ENCODE assay signal across 8 cellular contexts in genomic region chr17:81097134-81097942, GRCh38.
DNase-seq lines count a peak whose midpoint lies in the region; ATAC-seq and TF ChIP-seq lines count a peak whose summit lies in the region.

No MANE protein-coding gene starts in this region.

- H4K8ac ChIP-seq in trophoblast cell (ENCODE audit: low read depth, low read length) = peak overlapping the region; percentile 64

- POLR2A ChIA-PET in GM10248 (lab: Yijun Ruan, JAX) = no interaction called here

- no peaks in the 10 kb centered on the region for H3K36me3 Mint-ChIP-seq in glutamatergic neuron (ENCODE audit: unreplicated experiment)

- CTCF ChIA-PET in GM10248 (lab: Yijun Ruan, JAX) = interaction anchor here (0.8 to 2.9 kb wide), 8 partner anchors 9 to 126 kb away, joined by 3 to 11 read pairs (median 3); partner anchors contain the start of gene CEP131

- ATAC-seq in HG03521 (IDR thresholded peaks at IDR 0.05; ENCODE audit: unreplicated experiment) (no peak), GM21723 (IDR thresholded peaks at IDR 0.05; ENCODE audit: unreplicated experiment) (no peak)

- H2BK12ac ChIP-seq in trophoblast cell (ENCODE audit: low read length) = peak overlapping the region; percentile 68

- H3K14ac ChIP-seq in trophoblast cell (ENCODE audit: low read length) = peak overlapping the region; percentile 72

- H4K12ac ChIP-seq in trophoblast cell (ENCODE audit: low read depth, low read length) = peak overlapping the region; percentile 59

- H3K4me3 ChIP-seq in trophoblast cell (ENCODE audit: low read depth, low read length) = no peak overlapping the region
- peak overlapping the region in 1 of 4 donors; percentile 24 for H3K4me3 ChIP-seq in tibial nerve

- H2AK5ac ChIP-seq in trophoblast cell (ENCODE audit: low read length) = peak overlapping the region; percentile 61

- peak in 1 of 2 donors; percentile 79 for TF ChIP-seq EP300 in tibial nerve (IDR thresholded peaks at IDR 0.05)

- H3K4me1 ChIP-seq in trophoblast cell (ENCODE audit: control insufficient read depth in 1 of 2, insufficient read depth in 2 of 2, low read length in 2 of 2) = peaks cover 37 to 39% of the 10 kb centered on the region in 2 experiments
- peaks cover 0 to 81% (median 51%) of the 10 kb centered on the region in 4 donors for H3K4me1 ChIP-seq in tibial nerve

- peaks cover 14% of the 10 kb centered on the region for H3K79me1 ChIP-seq in trophoblast cell (ENCODE audit: low read length)

- peak overlapping the region; percentile 73 for H4K91ac ChIP-seq in trophoblast cell (ENCODE audit: low read depth, low read length)

- TF ChIP-seq POLR2A in tibial nerve (IDR thresholded peaks at IDR 0.05) = peak in 1 of 2 donors; percentile 45

- peak overlapping the region; percentile 48 for H3K27ac Mint-ChIP-seq in glutamatergic neuron (ENCODE audit: unreplicated experiment)

- H3K36me3 ChIP-seq in trophoblast cell (ENCODE audit: control insufficient read depth in 1 of 2, insufficient read depth in 2 of 2, low read length in 2 of 2) = peaks cover 31 to 34% of the 10 kb centered on the region in 2 experiments
- H3K36me3 ChIP-seq in tibial nerve = peaks cover 0 to 24% (median 0%) of the 10 kb centered on the region in 3 donors

- no peak overlapping the region for H3K4me3 Mint-ChIP-seq in glutamatergic neuron (ENCODE audit: unreplicated experiment)

- DNase-seq in GM10248 (ENCODE audit: extremely low spot score) (peak; percentile 65), glutamatergic neuron (peak; percentile 68), trophoblast cell (peak; percentile 52 to 70), tibial nerve (ENCODE audit: low spot score in 2 of 2) (peak; percentile 83 to 87)
- peak; percentile 61 for DNase-seq in activated naive CD4-positive, alpha-beta T cell treated with anti-CD3 and anti-CD28 coated beads, Interleukin-2, amount 50 U/mL, for 16 hours

- H2AFZ ChIP-seq in trophoblast cell (ENCODE audit: insufficient read depth, low read length, poor library complexity) = no peak overlapping the region

- H2BK120ac ChIP-seq in trophoblast cell (ENCODE audit: insufficient read depth, low read length, poor library complexity) = peak overlapping the region; percentile 44

- H3K4me1 Mint-ChIP-seq in glutamatergic neuron (ENCODE audit: low read depth, unreplicated experiment) = peaks cover 42% of the 10 kb centered on the region

- peak overlapping the region; percentile 11 for H3K9ac ChIP-seq in trophoblast cell (ENCODE audit: low read length)

- H2BK5ac ChIP-seq in trophoblast cell (ENCODE audit: low read depth, low read length, poor library complexity) = peak overlapping the region; percentile 23

- H3K9me3 ChIP-seq in trophoblast cell (ENCODE audit: insufficient read depth, low read depth, low read length) (peaks cover 4% of the 10 kb centered on the region), tibial nerve (no peaks in the 10 kb centered on the region)

- peak; percentile 58 for TF ChIP-seq CTCF in GM10248 (IDR thresholded peaks at IDR 0.05; ENCODE audit: control extremely low read depth, extremely low read depth, low read depth, missing control alignments)
- no peak for TF ChIP-seq CTCF in glutamatergic neuron (IDR thresholded peaks at IDR 0.05; ENCODE audit: partially characterized antibody, unreplicated experiment)
- peak; percentile 64 to 92 (median 86) for TF ChIP-seq CTCF in tibial nerve (IDR thresholded peaks at IDR 0.05)

- no peak overlapping the region for H3K23ac ChIP-seq in trophoblast cell (ENCODE audit: low read length)

- H3K27me3 Mint-ChIP-seq in glutamatergic neuron (ENCODE audit: unreplicated experiment) = peaks cover 19% of the 10 kb centered on the region

- peaks cover 24% of the 10 kb centered on the region for H3K9me3 Mint-ChIP-seq in glutamatergic neuron (ENCODE audit: unreplicated experiment)

- H3K79me2 ChIP-seq in trophoblast cell (ENCODE audit: control insufficient read depth, insufficient read depth, low read length, poor library complexity) = peaks cover 7% of the 10 kb centered on the region

- H3K18ac ChIP-seq in trophoblast cell (ENCODE audit: low read length) = peak overlapping the region; percentile 62

- H3K27me3 ChIP-seq in trophoblast cell (ENCODE audit: insufficient read depth, low read length) (no peaks in the 10 kb centered on the region), tibial nerve (no peaks in the 10 kb centered on the region)

- H3K27ac ChIP-seq in trophoblast cell (ENCODE audit: low read depth, low read length) = no peak overlapping the region
- peak overlapping the region; percentile 26 to 96 (median 86) for H3K27ac ChIP-seq in tibial nerve

- no CpG with 5 or more reads among the region's 31 CpGs for WGBS in trophoblast cell (ENCODE audit: extremely low coverage, insufficient coverage, insufficient read length)
- 10 to 17% methylated on average over 19 to 28 of the region's 31 CpGs for WGBS in tibial nerve, 2 donors

- peak overlapping the region; percentile 22 for H3K4ac ChIP-seq in trophoblast cell (ENCODE audit: low read depth, low read length)

- H3K4me2 ChIP-seq in trophoblast cell (ENCODE audit: low read length) = peak overlapping the region; percentile 45

TF ChIP-seq in PFSK-1, 5 proteins besides CTCF, POLR2A, EP300 and RAD21:
- TF ChIP-seq FOXP2 (optimal IDR thresholded peaks at IDR 0.05; ENCODE audit: borderline replicate concordance, extremely low read depth, extremely low read length, insufficient read depth) (no peak), POLR2AphosphoS5 (IDR thresholded peaks at IDR 0.05; ENCODE audit: low read depth, low read length) (0 out of 2 replicates have a peak, but pooled peaks have one; percentile 37)
